In genomic region chr4:118684873-118685811, GRCh38 we compare ENCODE assay signal across 8 cellular contexts. TPM values are rescaled to one million over a fixed set of nuclear protein-coding genes. Genes with fewer than 3 reads are reported as not detected.
DNase-seq lines count a peak whose midpoint lies in the region; ATAC-seq and TF ChIP-seq lines count a peak whose summit lies in the region.

METTL14 (plus strand) TSS chr4:118685392; CDS start chr4:118685535, 143 bp downstream.

- intact Hi-C loops in adrenal gland (cut with DNase I), result no loop called here
- intact Hi-C loops in left cardiac atrium (cut with DNase I), result loop anchor here in 1 of 2 donors (5.0 kb wide), 1 partner anchor 148 kb away; no protein-coding TSS in a partner anchor
- intact Hi-C loops in posterior vena cava (cut with DNase I), result no loop called here
- intact Hi-C loops in upper lobe of right lung (cut with DNase I), result no loop called here

- H3K9me3 ChIP-seq in adrenal gland (replicated peaks in 1 of 3) (no peaks in the 10 kb centered on the region), upper lobe of right lung (no peaks in the 10 kb centered on the region)

- TF ChIP-seq CTCF in GM12875 (IDR thresholded peaks at IDR 0.05; ENCODE audit: borderline replicate concordance, insufficient read depth, low read depth, low read length) (0 out of 2 replicates have a peak, but pooled peaks have one; percentile 3), adrenal gland (IDR thresholded peaks at IDR 0.05) (peak in 4 of 6 experiments; percentile 25 to 49 (median 31)), upper lobe of right lung (IDR thresholded peaks at IDR 0.05) (peak; percentile 6)

- H3K27ac ChIP-seq in adrenal gland, result peak within 1 kb of the TSS; percentile 59 to 94 (median 89)
- H3K27ac ChIP-seq in upper lobe of right lung, result peak within 1 kb of the TSS; percentile 91

- TF ChIP-seq POLR2A in adrenal gland (IDR thresholded peaks at IDR 0.05), result peak; percentile 11 to 61

- peaks cover 0 to 24% of the 10 kb centered on the region in 2 donors for H3K36me3 ChIP-seq in adrenal gland (replicated peaks in 1 of 2)
- H3K36me3 ChIP-seq in upper lobe of right lung, result peaks cover 23% of the 10 kb centered on the region

- WGBS in adrenal gland, 4 donors, result 5% methylated on average over 33 to 42 of the region's 42 CpGs

- peak within 1 kb of the TSS; percentile 72 for H3K4me3 ChIP-seq in GM12875 (ENCODE audit: low read depth, low read length)
- peak within 1 kb of the TSS; percentile 17 to 92 (median 70) for H3K4me3 ChIP-seq in adrenal gland
- peak within 1 kb of the TSS; percentile 75 for H3K4me3 ChIP-seq in upper lobe of right lung

- ATAC-seq in HG02759 (IDR thresholded peaks at IDR 0.05; ENCODE audit: unreplicated experiment) (peak; percentile 99), left cardiac atrium (peak; percentile 98 to 99), upper lobe of right lung (peak; percentile 98)

- DNase-seq in NCI-H1417 (lab: John Stamatoyannopoulos, UW), result peak; percentile 88 to 97 (median 94)
- peak; percentile 65 to 88 (median 74) for DNase-seq in T-helper 1 cell
- peak; percentile 90 to 97 (median 94) for DNase-seq in adrenal gland
- DNase-seq in left cardiac atrium, result peak; percentile 95
- peak; percentile 98 for DNase-seq in posterior vena cava (ENCODE audit: low spot score)
- DNase-seq in upper lobe of right lung, result peak; percentile 94

- peaks cover 16 to 21% of the 10 kb centered on the region in 2 donors for H3K4me1 ChIP-seq in adrenal gland (replicated peaks in 1 of 2)
- H3K4me1 ChIP-seq in upper lobe of right lung, result peaks cover 14% of the 10 kb centered on the region

- no peaks in the 10 kb centered on the region for H3K27me3 ChIP-seq in adrenal gland
- H3K27me3 ChIP-seq in upper lobe of right lung, result no peaks in the 10 kb centered on the region

RNA-seq across cellular contexts. Expression of gene METTL14, which starts in this region (rescaled TPM):
- total RNA-seq in adrenal gland (10 to 100 TPM in 7 of 8 donors, 1 to 10 TPM in 1; 8.8 to 50.8 (median 34.4) TPM), left cardiac atrium (10 to 100 TPM; 30.2 to 38.4 TPM), posterior vena cava (10 to 100 TPM; 43.6 to 44.8 TPM), upper lobe of right lung (47.0 TPM)
- 10 to 100 TPM in 1 of 3 donors, 1 to 10 TPM in 2; 5.1 to 40.9 (median 6.2) TPM for polyA plus RNA-seq in adrenal gland

Comparison
In these comparisons a context has a peak if more than half of its experiments do, and no peak if none do; other contexts are left out.
1. Peak in every context shown above with its lines: DNase-seq, ATAC-seq, H3K4me3 ChIP-seq and H3K27ac ChIP-seq.